1 cellular context compared by ENCODE assay signal in genomic region chr20:36823126-36823525, GRCh38.
A peak's percentile ranks its signal among the peaks of the same experiment; 100 is the strongest.
TF ChIP-seq lines count a peak whose summit lies in the region.

No MANE protein-coding gene starts in this region.

TF ChIP-seq in IMR-90, 13 proteins besides CTCF, POLR2A, EP300 and RAD21:
- no peak for TF ChIP-seq MAZ (IDR thresholded peaks at IDR 0.05; ENCODE audit: borderline replicate concordance, low read depth, low read length)
- peak; percentile 28; the same call in 1 of the 2 replicates for TF ChIP-seq BHLHE40 (IDR thresholded peaks at IDR 0.05; ENCODE audit: low read depth, low read length)
- TF ChIP-seq, protein P1, sequence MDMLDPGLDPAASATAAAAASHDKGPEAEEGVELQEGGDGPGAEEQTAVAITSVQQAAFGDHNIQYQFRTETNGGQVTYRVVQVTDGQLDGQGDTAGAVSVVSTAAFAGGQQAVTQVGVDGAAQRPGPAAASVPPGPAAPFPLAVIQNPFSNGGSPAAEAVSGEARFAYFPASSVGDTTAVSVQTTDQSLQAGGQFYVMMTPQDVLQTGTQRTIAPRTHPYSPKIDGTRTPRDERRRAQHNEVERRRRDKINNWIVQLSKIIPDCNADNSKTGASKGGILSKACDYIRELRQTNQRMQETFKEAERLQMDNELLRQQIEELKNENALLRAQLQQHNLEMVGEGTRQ (IDR thresholded peaks at IDR 0.05; ENCODE audit: low read depth, low read length): no peak
- no peak for TF ChIP-seq MAFK (IDR thresholded peaks at IDR 0.05; ENCODE audit: low read depth, low read length)
